In genomic region chr13:50797081-50797480, GRCh38 we compare ENCODE assay signal across 15 cellular contexts. TPM values are rescaled to one million over a fixed set of nuclear protein-coding genes. Genes with fewer than 3 reads are reported as not detected.
DNase-seq lines count a peak whose midpoint lies in the region; ATAC-seq, FAIRE-seq and TF ChIP-seq lines count a peak whose summit lies in the region.
"Had no signal": no experiment of that assay in that cellular context is flagged by ENCODE, and none has a peak within 500 bp of the region (broad histone marks: within the 10 kb centered on the region; RNA-seq: fewer than 3 reads in every experiment).

No MANE protein-coding gene starts in this region.

- H3K4me3 Mint-ChIP-seq in T-helper 17 cell: no peak overlapping the region

- H3K27me3 Mint-ChIP-seq in T-helper 17 cell: peaks cover 6% of the 10 kb centered on the region

- dilution Hi-C loops in endothelial cell of umbilical vein (cut with MboI; ENCODE audit: extremely low pct_ligation_motif_present, low sequenced_read_pairs): no loop called here

- no peaks in the 10 kb centered on the region for H4K20me1 ChIP-seq in K562 (replicated peaks; ENCODE audit: control insufficient read depth, insufficient read depth, low read length)
- H4K20me1 ChIP-seq in endothelial cell of umbilical vein (replicated peaks; ENCODE audit: control insufficient read depth, extremely low read depth, insufficient read depth, low read length): no peaks in the 10 kb centered on the region
- no peaks in the 10 kb centered on the region for H4K20me1 ChIP-seq in MM.1S (ENCODE audit: insufficient read depth, low read length)

- H3K36me3 ChIP-seq in MG63 (no peaks in the 10 kb centered on the region), K562 (ENCODE audit: control insufficient read depth, insufficient read depth, low read length) (no peaks in the 10 kb centered on the region), endothelial cell of umbilical vein (ENCODE audit: control insufficient read depth in 2 of 2, extremely low read depth in 1 of 2, insufficient read depth in 2 of 2, low read length in 2 of 2) (no peaks in the 10 kb centered on the region), MM.1S (replicated peaks; ENCODE audit: insufficient read depth, low read length) (no peaks in the 10 kb centered on the region)

- TF ChIP-seq POLR2A in K562 (conservative IDR thresholded peaks at IDR 0.05): no peak
- no peak for TF ChIP-seq POLR2A in endothelial cell of umbilical vein (IDR thresholded peaks at IDR 0.05; ENCODE audit: low read depth, low read length)

- 7% methylated on average over 8 of the region's 8 CpGs for WGBS in K562 (ENCODE audit: insufficient coverage, low coverage, missing lambda C conversion rate)

- TF ChIP-seq CTCF in K562 (IDR thresholded peaks at IDR 0.05 in 2 of 3, conservative IDR thresholded peaks at IDR 0.05 in 1 of 3; ENCODE audit: insufficient read depth in 2 of 3, low read depth in 1 of 3, low read length in 3 of 3): no peak
- no peak for TF ChIP-seq CTCF in endothelial cell of umbilical vein (IDR thresholded peaks at IDR 0.05; ENCODE audit: extremely low read depth in 1 of 2, insufficient read depth in 1 of 2, low read depth in 1 of 2, low read length in 2 of 2)
- no peak for TF ChIP-seq CTCF in MM.1S (IDR thresholded peaks at IDR 0.05; ENCODE audit: low read length)

- no peaks in the 10 kb centered on the region for H3K27me3 ChIP-seq in MG63
- no peaks in the 10 kb centered on the region for H3K27me3 ChIP-seq in K562 (ENCODE audit: control insufficient read depth in 2 of 2, insufficient read depth in 2 of 2, low read length in 2 of 2)
- H3K27me3 ChIP-seq in endothelial cell of umbilical vein (ENCODE audit: control insufficient read depth in 2 of 2, insufficient read depth in 2 of 2, low read length in 2 of 2): no peaks in the 10 kb centered on the region
- no peaks in the 10 kb centered on the region for H3K27me3 ChIP-seq in MM.1S (replicated peaks; ENCODE audit: insufficient read depth, low read length)

- in situ Hi-C loops in K562 (cut with MboI): no loop called here

- H3K27ac Mint-ChIP-seq in T-helper 17 cell: no peak overlapping the region

- no peaks in the 10 kb centered on the region for H3K9me2 ChIP-seq in MM.1S (replicated peaks; ENCODE audit: insufficient read depth, low read length)

- DNase-seq in MG63 (peak; percentile 18), K562 (ENCODE audit: extremely low read depth in 1 of 4, low spot score in 3 of 4) (no peak), endothelial cell of umbilical vein (ENCODE audit: low read depth, low spot score) (peak; percentile 55), smooth muscle cell of the brain vasculature (ENCODE audit: low read depth, low spot score) (peak; percentile 18), T-helper 17 cell (no peak), MM.1S (no peak)
- DNase-seq: NCI-H1436 treated with DMSO at 0.1 percent for 48 hours, NCI-H2029 treated with DMSO at 0.1 percent for 48 hours, NCI-H510A treated with DMSO at 0.1 percent for 48 hours, SHP77 had no signal

- H3K4me1 ChIP-seq in K562 (replicated peaks in 1 of 2; ENCODE audit: control insufficient read depth in 2 of 2, insufficient read depth in 2 of 2, low read length in 2 of 2) (no peaks in the 10 kb centered on the region), endothelial cell of umbilical vein (ENCODE audit: control insufficient read depth, extremely low read depth, insufficient read depth, low read length) (peaks cover 4% of the 10 kb centered on the region), MM.1S (ENCODE audit: low read length) (peaks cover 18% of the 10 kb centered on the region)

- no peaks in the 10 kb centered on the region for H3K9me1 ChIP-seq in K562 (ENCODE audit: control insufficient read depth, insufficient read depth, low read length)
- H3K9me1 ChIP-seq in endothelial cell of umbilical vein (replicated peaks; ENCODE audit: control insufficient read depth, extremely low read depth, insufficient read depth, low read length): no peaks in the 10 kb centered on the region

- H3K4me1 Mint-ChIP-seq in T-helper 17 cell: peaks cover 11% of the 10 kb centered on the region

- H2AFZ ChIP-seq in K562 (ENCODE audit: low read depth, low read length): 0 out of 2 replicates have a peak overlapping the region, but pooled peaks have one; percentile 9
- no peak overlapping the region for H2AFZ ChIP-seq in endothelial cell of umbilical vein (ENCODE audit: low read depth, low read length)
- H2AFZ ChIP-seq in MM.1S (ENCODE audit: low read length): no peak overlapping the region

- FAIRE-seq in K562 (lab: Jason Lieb, UNC) (no peak), endothelial cell of umbilical vein (lab: Jason Lieb, UNC) (no peak)
- FAIRE-seq: H1, RCC 7860 had no signal

- POLR2A ChIA-PET in K562 (lab: Yijun Ruan, JAX) (interaction anchor here (0.6 kb wide), 1 partner anchor 161 kb away, joined by 4 read pairs; no protein-coding TSS in a partner anchor), endothelial cell of umbilical vein (lab: Charles Lee) (no interaction called here)

- H3K4me2 ChIP-seq in K562 (ENCODE audit: insufficient read depth, low read length): no peak overlapping the region
- H3K4me2 ChIP-seq in endothelial cell of umbilical vein (ENCODE audit: insufficient read depth, low read length): no peak overlapping the region
- H3K4me2 ChIP-seq in MM.1S (ENCODE audit: low read depth, low read length): no peak overlapping the region

- H3K4me3 ChIP-seq in MG63 (no peak overlapping the region), K562 (no peak overlapping the region), endothelial cell of umbilical vein (replicated peaks in 1 of 3; ENCODE audit: insufficient read depth in 1 of 3, low read depth in 1 of 3, low read length in 3 of 3) (no peak overlapping the region), MM.1S (ENCODE audit: low read length) (no peak overlapping the region)

- H3K9me3 ChIP-seq in MG63 (no peaks in the 10 kb centered on the region), K562 (replicated peaks; ENCODE audit: control insufficient read depth, insufficient read depth, low read depth, low read length) (no peaks in the 10 kb centered on the region), endothelial cell of umbilical vein (replicated peaks; ENCODE audit: control insufficient read depth, insufficient read depth, low read length) (no peaks in the 10 kb centered on the region), T-helper 17 cell (ENCODE audit: control insufficient read depth, low read length, poor library complexity, severe bottlenecking) (no peaks in the 10 kb centered on the region), MM.1S (replicated peaks; ENCODE audit: insufficient read depth, low read length) (no peaks in the 10 kb centered on the region)

- no peaks in the 10 kb centered on the region for H3K36me3 Mint-ChIP-seq in T-helper 17 cell (ENCODE audit: low read depth)

- ATAC-seq in K562 (no peak), T-helper 17 cell (no peak), GM18907 (IDR thresholded peaks at IDR 0.05; ENCODE audit: unreplicated experiment) (no peak)

- TF ChIP-seq EP300 in K562 (IDR thresholded peaks at IDR 0.05; ENCODE audit: low read length): no peak

- H3F3A ChIP-seq in MM.1S (ENCODE audit: insufficient read depth, low read length): no peaks in the 10 kb centered on the region

- no peak overlapping the region for H3K9ac ChIP-seq in K562 (ENCODE audit: insufficient read depth in 1 of 2, low read depth in 2 of 2, low read length in 2 of 2)
- H3K9ac ChIP-seq in endothelial cell of umbilical vein (replicated peaks; ENCODE audit: extremely low read depth, insufficient read depth, low read length): no peak overlapping the region
- no peak overlapping the region for H3K9ac ChIP-seq in MM.1S (ENCODE audit: low read length)

- no peak for TF ChIP-seq RAD21 in K562 (CRISPR knock-in tag; conservative IDR thresholded peaks at IDR 0.05 in 1 of 2, IDR thresholded peaks at IDR 0.05 in 1 of 2)

- H3K27ac ChIP-seq in K562 (ENCODE audit: extremely low read depth, low read depth, low read length): no peak overlapping the region
- no peak overlapping the region for H3K27ac ChIP-seq in endothelial cell of umbilical vein (ENCODE audit: insufficient read depth, low read depth, low read length)
- no peak overlapping the region for H3K27ac ChIP-seq in MM.1S (ENCODE audit: low read length)
- H3K27ac ChIP-seq: C4-2B had no signal

- CTCF ChIA-PET in K562 (lab: Yijun Ruan, JAX; ENCODE audit: low intra/inter-chr PET ratio): no interaction called here
- CTCF ChIA-PET in endothelial cell of umbilical vein (lab: Charles Lee): interaction anchor here (1.0 kb wide), 1 partner anchor 9 kb away, joined by 4 read pairs; no protein-coding TSS in a partner anchor

- H3K79me2 ChIP-seq in K562 (ENCODE audit: control insufficient read depth, insufficient read depth, low read length) (no peaks in the 10 kb centered on the region), endothelial cell of umbilical vein (ENCODE audit: control insufficient read depth, insufficient read depth, low read length) (no peaks in the 10 kb centered on the region), MM.1S (ENCODE audit: low read length) (no peaks in the 10 kb centered on the region)

- intact Hi-C loops in K562 (cut with micrococcal nuclease): no loop called here
- intact Hi-C loops in endothelial cell of umbilical vein (cut with micrococcal nuclease): no loop called here

- no TSS peak for BruUV-seq in K562 (replicated peaks; lab: Mats Ljungman, UMichigan)
- no TSS peak for BruUV-seq in endothelial cell of umbilical vein (replicated peaks; lab: Mats Ljungman, UMichigan)

RNA-seq across cellular contexts. Expression of gene DLEU7, which starts 46.4 kb away (rescaled TPM):
- not detected in 2 replicates for total RNA-seq in MG63 (2014; rRNA removed; shearing (Covaris generic); ENCODE audit: low replicate concordance)
- total RNA-seq in K562 (2011; cell fraction: chromatin; rRNA removed; ENCODE audit: low replicate concordance): not detected in 2 replicates
- not detected in 2 replicates for total RNA-seq in K562 (2011; cell fraction: nucleolus; rRNA removed)
- not detected in 2 replicates for total RNA-seq in K562 (2011; cell fraction: nucleoplasm; rRNA removed)
- total RNA-seq in K562 (2014; rRNA removed): not detected in 2 replicates
- total RNA-seq in K562 (2014; rRNA removed; fragmentation: Illumina TruSeq; extraction: Trizol): not detected in 2 replicates
- not detected in 2 replicates for total RNA-seq in K562 (2015; rRNA removed; fragmentation: Illumina TruSeq; extraction: Trizol)
- total RNA-seq in K562 (2021): not detected in 2 replicates
- polyA plus RNA-seq in K562 (2011; rRNA removed): not detected in 2 replicates
- not detected in 2 replicates for polyA plus RNA-seq in K562 (2011; cell fraction: cytosol; rRNA removed)
- not detected in 2 replicates for polyA plus RNA-seq in K562 (2011; cell fraction: nucleus; rRNA removed)
- polyA plus RNA-seq in K562 (2012): 0.25 and 0.43 TPM in 2 replicates
- not detected in 2 replicates for polyA plus RNA-seq in K562 (2014; fragmentation: Illumina TruSeq; extraction: Trizol)
- polyA plus RNA-seq in K562 (2014; fragmentation: Nextera tagmentation; extraction: Ambion mirVana): under 1 TPM; 0.03 to 0.06 TPM
- polyA plus RNA-seq in K562 (2014; rRNA removed): not detected in 2 replicates
- not detected in 2 replicates for polyA minus RNA-seq in K562 (2011; rRNA and poly(A)+ RNA removed)
- not detected in 2 replicates for polyA minus RNA-seq in K562 (2011; cell fraction: cytosol; rRNA and poly(A)+ RNA removed)
- polyA minus RNA-seq in K562 (2011; cell fraction: nucleus; rRNA and poly(A)+ RNA removed): not detected in 2 replicates
- total RNA-seq in endothelial cell of umbilical vein: not detected in 2 replicates
- polyA plus RNA-seq in endothelial cell of umbilical vein: not detected in 2 replicates
- not detected in 2 replicates for polyA plus RNA-seq in endothelial cell of umbilical vein (2011; cell fraction: cytosol; rRNA removed)
- not detected in 2 replicates for polyA plus RNA-seq in endothelial cell of umbilical vein (2011; cell fraction: nucleus; rRNA removed)
- not detected in 2 replicates for polyA plus RNA-seq in endothelial cell of umbilical vein (2012)
- polyA minus RNA-seq in endothelial cell of umbilical vein: not detected in 2 replicates
- polyA minus RNA-seq in endothelial cell of umbilical vein (2011; cell fraction: cytosol; rRNA and poly(A)+ RNA removed): not detected
- not detected in 2 replicates for polyA minus RNA-seq in endothelial cell of umbilical vein (2011; cell fraction: nucleus; rRNA and poly(A)+ RNA removed)
- total RNA-seq in T-helper 17 cell: not detected
- total RNA-seq: A673 had no signal

Comparison
In these comparisons a context has a peak if more than half of its experiments do, and no peak if none do; other contexts are left out.
1. DNase-seq: peak in MG63 (single experiment), endothelial cell of umbilical vein (single experiment) and smooth muscle cell of the brain vasculature (single experiment); none in K562 (0 of 4), T-helper 17 cell (0 of 3) and MM.1S (single experiment).